Comparison of ENCODE assay signal across 8 cellular contexts in the genomic region with DNA sequence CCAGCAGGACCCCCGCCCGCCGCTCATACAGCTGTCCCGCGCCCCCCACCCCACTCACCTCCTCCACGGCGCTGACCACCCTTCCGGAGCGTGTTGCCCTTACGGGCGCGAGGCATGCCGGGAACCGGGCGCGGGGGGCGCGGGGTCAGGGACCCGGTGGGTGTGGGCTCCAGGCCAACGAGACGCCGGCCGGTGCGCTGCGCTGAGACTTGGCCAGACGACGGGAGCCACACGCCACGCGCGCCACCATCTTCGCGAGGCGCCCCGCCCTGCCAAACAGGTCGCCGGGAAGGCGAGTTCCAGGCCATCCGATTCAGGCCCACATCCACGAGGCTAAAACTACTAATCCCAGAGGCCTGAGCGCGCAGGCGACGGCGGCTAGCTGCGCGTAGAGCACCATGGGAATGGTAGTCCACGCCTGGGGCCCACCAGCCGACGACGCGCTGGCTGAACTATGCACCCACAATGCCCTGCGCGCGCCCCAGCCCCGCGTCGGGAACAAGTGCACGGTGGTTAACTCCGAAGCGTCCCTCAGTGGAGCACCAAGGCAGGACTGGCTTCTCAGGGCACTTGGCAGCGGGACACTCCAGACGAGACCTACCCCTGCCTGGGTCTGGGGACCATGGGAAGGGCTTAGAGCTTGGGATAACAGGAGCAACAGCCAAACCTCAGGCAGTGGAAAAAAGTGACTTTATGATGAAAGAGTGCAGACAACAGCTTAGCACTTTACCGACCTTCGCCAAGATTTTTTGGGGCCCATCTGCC. TPM values are rescaled to one million over a fixed set of nuclear protein-coding genes. Genes with fewer than 3 reads are reported as not detected.
A peak's percentile ranks its signal among the peaks of the same experiment; 100 is the strongest.
DNase-seq lines count a peak whose midpoint lies in the region; ATAC-seq and TF ChIP-seq lines count a peak whose summit lies in the region.

A gene with protein sequence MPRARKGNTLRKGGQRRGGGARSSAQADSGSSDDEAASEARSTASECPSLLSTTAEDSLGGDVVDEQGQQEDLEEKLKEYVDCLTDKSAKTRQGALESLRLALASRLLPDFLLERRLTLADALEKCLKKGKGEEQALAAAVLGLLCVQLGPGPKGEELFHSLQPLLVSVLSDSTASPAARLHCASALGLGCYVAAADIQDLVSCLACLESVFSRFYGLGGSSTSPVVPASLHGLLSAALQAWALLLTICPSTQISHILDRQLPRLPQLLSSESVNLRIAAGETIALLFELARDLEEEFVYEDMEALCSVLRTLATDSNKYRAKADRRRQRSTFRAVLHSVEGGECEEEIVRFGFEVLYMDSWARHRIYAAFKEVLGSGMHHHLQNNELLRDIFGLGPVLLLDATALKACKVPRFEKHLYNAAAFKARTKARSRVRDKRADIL (minus strand): TSS at position 271 of the 765 bp plus-strand sequence. CDS start 155 bp downstream, at position 116.

- peaks cover 4% of the 10 kb centered on the region for H3F3A ChIP-seq in PC-3 (ENCODE audit: low read length, unreplicated experiment)

- H3K4me3 ChIP-seq in PC-3 (ENCODE audit: low read length), result peak within 1 kb of the TSS; percentile 97

- H3K4me2 ChIP-seq in PC-3 (ENCODE audit: low read length), result peak within 1 kb of the TSS; percentile 100

- no peaks in the 10 kb centered on the region for H3K27me3 ChIP-seq in PC-3 (ENCODE audit: low read length)

- H4K20me1 ChIP-seq in PC-3 (ENCODE audit: low read length), result no peaks in the 10 kb centered on the region

- H3K36me3 ChIP-seq in PC-3 (ENCODE audit: low read depth, low read length), result peaks cover 33% of the 10 kb centered on the region

- peak; percentile 92 for ATAC-seq in GM21576 (IDR thresholded peaks at IDR 0.05; ENCODE audit: unreplicated experiment)
- ATAC-seq in PC-3, result peak; percentile 98

- POLR2A ChIA-PET in PC-3 (lab: Charles Lee; ENCODE audit: unreplicated experiment), result interaction anchor here (1.4 to 1.5 kb wide), 2 partner anchors 25 to 45 kb away, joined by 4 to 5 read pairs; no protein-coding TSS in a partner anchor

- DNase-seq in DMS114 treated with DMSO at 0.1 percent for 48 hours (lab: John Stamatoyannopoulos, UW; ENCODE audit: unreplicated experiment) (peak; percentile 92), PC-3 (peak; percentile 98), activated T-cell treated with anti-CD3 and anti-CD28 coated beads for 48 hours (ENCODE audit: low read depth) (peak; percentile 93), epithelial cell of prostate (ENCODE audit: low read depth, low spot score) (peak; percentile 84), mucosa of gallbladder (ENCODE audit: low spot score) (peak; percentile 99)
- DNase-seq in stimulated activated CD8-positive, alpha-beta memory T cell treated with anti-CD3 and anti-CD28 coated beads, Interleukin-4, amount 100 ng/mL, for 4 hours (ENCODE audit: low read depth in 2 of 2, low spot score in 1 of 2), result peak; percentile 82 to 92

- no TSS peak for BruUV-seq in PC-3 (replicated peaks; lab: Mats Ljungman, UMichigan)

- no peak for TF ChIP-seq CTCF in PC-3 (conservative IDR thresholded peaks at IDR 0.05; ENCODE audit: low read depth, low read length)

- H3K4me1 ChIP-seq in PC-3 (ENCODE audit: insufficient read depth, low read length), result peaks cover 6% of the 10 kb centered on the region

- no peaks in the 10 kb centered on the region for H3K9me3 ChIP-seq in PC-3 (ENCODE audit: low read length)

- no peak for TF ChIP-seq EP300 in Ishikawa (IDR thresholded peaks at IDR 0.05; ENCODE audit: borderline replicate concordance)

- CTCF ChIA-PET in PC-3 (lab: Charles Lee), result interaction anchor here (0.7 to 0.9 kb wide), 2 partner anchors 32 to 36 kb away, joined by 3 to 5 read pairs; no protein-coding TSS in a partner anchor

- peak within 1 kb of the TSS; percentile 81 for H3K27ac ChIP-seq in PC-3 (ENCODE audit: low read length)
- peak within 1 kb of the TSS; percentile 63 for H3K27ac ChIP-seq in epithelial cell of prostate

- H3K9me2 ChIP-seq in PC-3 (replicated peaks; ENCODE audit: low read length), result no peaks in the 10 kb centered on the region

- intact Hi-C loops in PC-3 (cut with micrococcal nuclease), result no loop called here

- H2AFZ ChIP-seq in PC-3 (ENCODE audit: low read length), result peak within 1 kb of the TSS; percentile 85

- peak within 1 kb of the TSS; percentile 97 for H3K9ac ChIP-seq in PC-3 (ENCODE audit: low read length)

- TF ChIP-seq RAD21 in Ishikawa (IDR thresholded peaks at IDR 0.05; ENCODE audit: low read depth), result 0 out of 2 replicates have a peak, but pooled peaks have one; percentile 10

- peaks cover 32% of the 10 kb centered on the region for H3K79me2 ChIP-seq in PC-3 (ENCODE audit: low read length)

TF ChIP-seq in Ishikawa, 13 proteins besides CTCF, POLR2A, EP300 and RAD21:
- peak; percentile 76; the same call in 1 of the 2 replicates for TF ChIP-seq ZBTB7A (IDR thresholded peaks at IDR 0.05; ENCODE audit: low read depth)
- TF ChIP-seq CEBPB (IDR thresholded peaks at IDR 0.05), result no peak
- TF ChIP-seq, protein P1, sequence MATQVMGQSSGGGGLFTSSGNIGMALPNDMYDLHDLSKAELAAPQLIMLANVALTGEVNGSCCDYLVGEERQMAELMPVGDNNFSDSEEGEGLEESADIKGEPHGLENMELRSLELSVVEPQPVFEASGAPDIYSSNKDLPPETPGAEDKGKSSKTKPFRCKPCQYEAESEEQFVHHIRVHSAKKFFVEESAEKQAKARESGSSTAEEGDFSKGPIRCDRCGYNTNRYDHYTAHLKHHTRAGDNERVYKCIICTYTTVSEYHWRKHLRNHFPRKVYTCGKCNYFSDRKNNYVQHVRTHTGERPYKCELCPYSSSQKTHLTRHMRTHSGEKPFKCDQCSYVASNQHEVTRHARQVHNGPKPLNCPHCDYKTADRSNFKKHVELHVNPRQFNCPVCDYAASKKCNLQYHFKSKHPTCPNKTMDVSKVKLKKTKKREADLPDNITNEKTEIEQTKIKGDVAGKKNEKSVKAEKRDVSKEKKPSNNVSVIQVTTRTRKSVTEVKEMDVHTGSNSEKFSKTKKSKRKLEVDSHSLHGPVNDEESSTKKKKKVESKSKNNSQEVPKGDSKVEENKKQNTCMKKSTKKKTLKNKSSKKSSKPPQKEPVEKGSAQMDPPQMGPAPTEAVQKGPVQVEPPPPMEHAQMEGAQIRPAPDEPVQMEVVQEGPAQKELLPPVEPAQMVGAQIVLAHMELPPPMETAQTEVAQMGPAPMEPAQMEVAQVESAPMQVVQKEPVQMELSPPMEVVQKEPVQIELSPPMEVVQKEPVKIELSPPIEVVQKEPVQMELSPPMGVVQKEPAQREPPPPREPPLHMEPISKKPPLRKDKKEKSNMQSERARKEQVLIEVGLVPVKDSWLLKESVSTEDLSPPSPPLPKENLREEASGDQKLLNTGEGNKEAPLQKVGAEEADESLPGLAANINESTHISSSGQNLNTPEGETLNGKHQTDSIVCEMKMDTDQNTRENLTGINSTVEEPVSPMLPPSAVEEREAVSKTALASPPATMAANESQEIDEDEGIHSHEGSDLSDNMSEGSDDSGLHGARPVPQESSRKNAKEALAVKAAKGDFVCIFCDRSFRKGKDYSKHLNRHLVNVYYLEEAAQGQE (IDR thresholded peaks at IDR 0.05; ENCODE audit: low read depth), result no peak
- TF ChIP-seq, protein P2, sequence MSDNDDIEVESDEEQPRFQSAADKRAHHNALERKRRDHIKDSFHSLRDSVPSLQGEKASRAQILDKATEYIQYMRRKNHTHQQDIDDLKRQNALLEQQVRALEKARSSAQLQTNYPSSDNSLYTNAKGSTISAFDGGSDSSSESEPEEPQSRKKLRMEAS (IDR thresholded peaks at IDR 0.05), result peak; percentile 87
- TF ChIP-seq YY1 (IDR thresholded peaks at IDR 0.05; ENCODE audit: low read depth), result peak; percentile 94
- no peak for TF ChIP-seq FOXM1 (IDR thresholded peaks at IDR 0.05; ENCODE audit: borderline replicate concordance, low read depth)
- peak; percentile 84 for TF ChIP-seq TCF12 (IDR thresholded peaks at IDR 0.05; ENCODE audit: low read depth)
- peak; percentile 68 for TF ChIP-seq NFIC (IDR thresholded peaks at IDR 0.05)
- TF ChIP-seq, protein P3, sequence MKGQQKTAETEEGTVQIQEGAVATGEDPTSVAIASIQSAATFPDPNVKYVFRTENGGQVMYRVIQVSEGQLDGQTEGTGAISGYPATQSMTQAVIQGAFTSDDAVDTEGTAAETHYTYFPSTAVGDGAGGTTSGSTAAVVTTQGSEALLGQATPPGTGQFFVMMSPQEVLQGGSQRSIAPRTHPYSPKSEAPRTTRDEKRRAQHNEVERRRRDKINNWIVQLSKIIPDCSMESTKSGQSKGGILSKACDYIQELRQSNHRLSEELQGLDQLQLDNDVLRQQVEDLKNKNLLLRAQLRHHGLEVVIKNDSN (IDR thresholded peaks at IDR 0.05), result peak; percentile 65
- TF ChIP-seq EGR1 (IDR thresholded peaks at IDR 0.05), result peak; percentile 48; the same call in 1 of the 2 replicates
- peak; percentile 72 for TF ChIP-seq TEAD4 (IDR thresholded peaks at IDR 0.05)
- TF ChIP-seq CREB1 (IDR thresholded peaks at IDR 0.05; ENCODE audit: low read depth), result peak; percentile 90
- peak; percentile 85; the same call in 1 of the 2 replicates for TF ChIP-seq TAF1 (IDR thresholded peaks at IDR 0.05; ENCODE audit: low read depth)
TF ChIP-seq in Ishikawa: peak in this region for 10.

RNA-seq across cellular contexts. Expression of the gene that starts here (rescaled TPM):
- total RNA-seq in PC-3 (2014; rRNA removed), result 223 and 300 TPM in 2 replicates
- total RNA-seq in mucosa of gallbladder, result 74.8 TPM

Comparison
In these comparisons a context has a peak if more than half of its experiments do, and no peak if none do; other contexts are left out.
1. Peak in every context shown above with its lines: DNase-seq, ATAC-seq, H3K4me3 ChIP-seq and H3K27ac ChIP-seq.